ENCODE assay signal across 15 cellular contexts in the genomic region with DNA sequence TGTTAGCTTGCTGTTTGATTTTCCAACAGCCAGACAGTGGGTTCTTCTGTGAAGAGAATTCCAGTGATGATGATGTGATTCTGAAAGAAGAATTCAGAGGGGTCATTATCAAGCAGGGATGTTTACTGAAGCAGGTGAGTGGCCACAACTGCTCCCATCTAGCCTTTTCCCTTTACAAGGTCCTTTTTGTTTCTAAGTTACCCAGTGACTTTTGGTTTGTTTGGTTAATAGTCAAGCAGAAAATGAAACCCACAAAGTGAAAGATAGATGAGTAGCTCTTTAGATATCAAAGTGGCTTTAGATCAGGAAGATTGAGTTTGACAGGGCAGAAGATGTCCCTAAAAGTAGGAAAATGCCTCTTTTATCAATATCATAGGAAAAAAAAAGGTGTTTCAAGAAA. TPM values are rescaled to one million over a fixed set of nuclear protein-coding genes. Genes with fewer than 3 reads are reported as not detected.
DNase-seq lines count a peak whose midpoint lies in the region; ATAC-seq and TF ChIP-seq lines count a peak whose summit lies in the region.
"Had no signal": no experiment of that assay in that cellular context is flagged by ENCODE, and none has a peak within 500 bp of the region (broad histone marks: within the 10 kb centered on the region; RNA-seq: fewer than 3 reads in every experiment).

No MANE protein-coding gene starts in this region.

- H3K36me3 ChIP-seq in SU-DHL-6 (ENCODE audit: low read length): peaks cover 46% of the 10 kb centered on the region
- H3K36me3 ChIP-seq in PC-9 (ENCODE audit: low read depth): no peaks in the 10 kb centered on the region

- H3K4me3 ChIP-seq in SU-DHL-6 (ENCODE audit: insufficient read depth, low read length, poor library complexity, severe bottlenecking): no peak overlapping the region
- no peak overlapping the region for H3K4me3 ChIP-seq in PC-9

- no peak for TF ChIP-seq CTCF in SU-DHL-6 (IDR thresholded peaks at IDR 0.05; ENCODE audit: insufficient read depth, low read length, poor library complexity, severe bottlenecking)
- no peak for TF ChIP-seq CTCF in PC-9 (conservative IDR thresholded peaks at IDR 0.05)

- no peak for DNase-seq in activated CD4-positive, alpha-beta T cell treated with anti-CD3 and anti-CD28 coated beads, Interleukin-2, amount 10 ng/mL, durations not matched to agents 24 days and 14 days
- no peak for DNase-seq in activated CD4-positive, alpha-beta T cell treated with anti-CD3 and anti-CD28 coated beads, Interleukin-2, amount 50 U/mL, for 4 hours
- no peak for DNase-seq in globus pallidus (ENCODE audit: low spot score)
- no peak for DNase-seq in HEK293T (ENCODE audit: extremely low spot score)
- no peak for DNase-seq in PC-9
- DNase-seq: glutamatergic neuron, mesenchymal stem cell, right cardiac atrium had no signal

- H3K79me2 ChIP-seq in SU-DHL-6 (ENCODE audit: insufficient read depth, low read length): no peaks in the 10 kb centered on the region
- H3K79me2 ChIP-seq in PC-9 (ENCODE audit: low read depth): no peaks in the 10 kb centered on the region

- no peak overlapping the region for H3K9ac ChIP-seq in SU-DHL-6 (ENCODE audit: low read length)

- H3K27me3 ChIP-seq in SU-DHL-6 (ENCODE audit: low read length) (no peaks in the 10 kb centered on the region), PC-9 (ENCODE audit: insufficient read depth, low read depth) (peaks cover 31% of the 10 kb centered on the region; the same call in 1 of the 2 replicates)

- peak overlapping the region; percentile 82 for H3K27ac ChIP-seq in SU-DHL-6 (ENCODE audit: low read depth, low read length)
- no peak overlapping the region for H3K27ac ChIP-seq in PC-9

- H3K4me1 Mint-ChIP-seq in activated CD4-positive, alpha-beta T cell treated with anti-CD3 and anti-CD28 coated beads, Interleukin-2, amount 10 ng/mL, durations not matched to agents 24 days and 14 days: peaks cover 36% of the 10 kb centered on the region
- peaks cover 83% of the 10 kb centered on the region for H3K4me1 Mint-ChIP-seq in stimulated activated memory B cell treated with anti-CD40 and anti-IgM and Interleukin-4, amounts not matched to agents 10 μg/mL and 1 μg/mL and 100 μg/mL, for 72 hours

- CTCF ChIA-PET in HEK293T (lab: Yijun Ruan, JAX) (no interaction called here), PC-9 (lab: Charles Lee) (no interaction called here)

- POLR2A ChIA-PET in HEK293T (lab: Yijun Ruan, JAX): no interaction called here
- POLR2A ChIA-PET in PC-9 (lab: Charles Lee; ENCODE audit: unreplicated experiment): no interaction called here

- H3K36me3 Mint-ChIP-seq in activated CD4-positive, alpha-beta T cell treated with anti-CD3 and anti-CD28 coated beads, Interleukin-2, amount 10 ng/mL, durations not matched to agents 24 days and 14 days (ENCODE audit: low read depth): no peaks in the 10 kb centered on the region
- peaks cover 58% of the 10 kb centered on the region for H3K36me3 Mint-ChIP-seq in stimulated activated memory B cell treated with anti-CD40 and anti-IgM and Interleukin-4, amounts not matched to agents 10 μg/mL and 1 μg/mL and 100 μg/mL, for 72 hours

- H4K20me1 ChIP-seq in SU-DHL-6 (ENCODE audit: low read depth, low read length): no peaks in the 10 kb centered on the region
- H4K20me1 ChIP-seq in PC-9 (ENCODE audit: insufficient read depth): no peaks in the 10 kb centered on the region

- peaks cover 26% of the 10 kb centered on the region for H3K27me3 Mint-ChIP-seq in activated CD4-positive, alpha-beta T cell treated with anti-CD3 and anti-CD28 coated beads, Interleukin-2, amount 10 ng/mL, durations not matched to agents 24 days and 14 days
- no peaks in the 10 kb centered on the region for H3K27me3 Mint-ChIP-seq in stimulated activated memory B cell treated with anti-CD40 and anti-IgM and Interleukin-4, amounts not matched to agents 10 μg/mL and 1 μg/mL and 100 μg/mL, for 72 hours

- H3F3A ChIP-seq in SU-DHL-6 (ENCODE audit: insufficient read depth) (peaks cover 22% of the 10 kb centered on the region; the same call in 1 of the 2 replicates), PC-9 (ENCODE audit: insufficient read depth, low read depth) (no peaks in the 10 kb centered on the region)

- no peak overlapping the region for H3K4me2 ChIP-seq in SU-DHL-6 (ENCODE audit: low read depth, low read length, poor library complexity, severe bottlenecking)
- H3K4me2 ChIP-seq in PC-9: no peak overlapping the region

- no peaks in the 10 kb centered on the region for H3K9me2 ChIP-seq in SU-DHL-6 (replicated peaks; ENCODE audit: insufficient read depth, low read length)
- 0 out of 2 replicates have a peak, but pooled peaks cover 6% of the 10 kb centered on the region for H3K9me2 ChIP-seq in PC-9 (ENCODE audit: insufficient read depth)

- no peak overlapping the region for H2AFZ ChIP-seq in SU-DHL-6 (ENCODE audit: low read depth, low read length, severe bottlenecking)
- no peak overlapping the region for H2AFZ ChIP-seq in PC-9

- peak; percentile 30 for ATAC-seq in HG02588 (IDR thresholded peaks at IDR 0.05; ENCODE audit: unreplicated experiment)
- peak; percentile 34 for ATAC-seq in stimulated activated memory B cell treated with anti-CD40 and anti-IgM and Interleukin-4, amounts not matched to agents 10 μg/mL and 1 μg/mL and 100 μg/mL, for 72 hours
- ATAC-seq: right cardiac atrium had no signal

- peak overlapping the region; percentile 76 for H3K4me3 Mint-ChIP-seq in activated CD4-positive, alpha-beta T cell treated with anti-CD3 and anti-CD28 coated beads, Interleukin-2, amount 10 ng/mL, durations not matched to agents 24 days and 14 days
- peak overlapping the region; percentile 62 for H3K4me3 Mint-ChIP-seq in stimulated activated memory B cell treated with anti-CD40 and anti-IgM and Interleukin-4, amounts not matched to agents 10 μg/mL and 1 μg/mL and 100 μg/mL, for 72 hours

- no peaks in the 10 kb centered on the region for H3K9me3 Mint-ChIP-seq in activated CD4-positive, alpha-beta T cell treated with anti-CD3 and anti-CD28 coated beads, Interleukin-2, amount 10 ng/mL, durations not matched to agents 24 days and 14 days
- H3K9me3 Mint-ChIP-seq in stimulated activated memory B cell treated with anti-CD40 and anti-IgM and Interleukin-4, amounts not matched to agents 10 μg/mL and 1 μg/mL and 100 μg/mL, for 72 hours: no peaks in the 10 kb centered on the region

- H3K9me3 ChIP-seq in SU-DHL-6 (ENCODE audit: insufficient read depth, low read length) (no peaks in the 10 kb centered on the region), PC-9 (ENCODE audit: insufficient read depth, low read depth) (no peaks in the 10 kb centered on the region)

- peak overlapping the region; percentile 90 for H3K27ac Mint-ChIP-seq in activated CD4-positive, alpha-beta T cell treated with anti-CD3 and anti-CD28 coated beads, Interleukin-2, amount 10 ng/mL, durations not matched to agents 24 days and 14 days
- H3K27ac Mint-ChIP-seq in stimulated activated memory B cell treated with anti-CD40 and anti-IgM and Interleukin-4, amounts not matched to agents 10 μg/mL and 1 μg/mL and 100 μg/mL, for 72 hours: peak overlapping the region; percentile 58

- BruUV-seq in PC-9 (replicated peaks; lab: Mats Ljungman, UMichigan): no TSS peak

- H3K4me1 ChIP-seq in PC-9 (replicated peaks; ENCODE audit: insufficient read depth): no peaks in the 10 kb centered on the region

- intact Hi-C loops in activated CD4-positive, alpha-beta T cell treated with anti-CD3 and anti-CD28 coated beads, Interleukin-2, amount 10 ng/mL, durations not matched to agents 24 days and 14 days (cut with micrococcal nuclease): loop anchor here (5.0 kb wide), 4 partner anchors 129 to 349 kb away; a partner anchor contains a TSS
- intact Hi-C loops in PC-9 (cut with micrococcal nuclease; ENCODE audit: unreplicated experiment): no loop called here

TF ChIP-seq in HEK293T, 16 proteins besides CTCF, POLR2A, EP300 and RAD21:
- TF ChIP-seq FOXA1 (IDR thresholded peaks at IDR 0.05) (no peak), FOXK2 (IDR thresholded peaks at IDR 0.05) (no peak), NFRKB (IDR thresholded peaks at IDR 0.05) (no peak), CTBP1 (IDR thresholded peaks at IDR 0.05; ENCODE audit: borderline replicate concordance) (no peak), BHLHE40 (IDR thresholded peaks at IDR 0.05; ENCODE audit: borderline replicate concordance) (no peak), SUZ12 (IDR thresholded peaks at IDR 0.05) (no peak), FOXM1 (IDR thresholded peaks at IDR 0.05; ENCODE audit: borderline replicate concordance) (no peak), SP1 (IDR thresholded peaks at IDR 0.05) (no peak), LEF1 (IDR thresholded peaks at IDR 0.05; ENCODE audit: borderline replicate concordance) (no peak), TARDBP (IDR thresholded peaks at IDR 0.05) (no peak), ELF4 (IDR thresholded peaks at IDR 0.05) (no peak), L3MBTL2 (conservative IDR thresholded peaks at IDR 0.05) (no peak), ARNT (IDR thresholded peaks at IDR 0.05) (no peak), HDGF (IDR thresholded peaks at IDR 0.05; ENCODE audit: borderline replicate concordance) (no peak)
- TF ChIP-seq, protein P1, sequence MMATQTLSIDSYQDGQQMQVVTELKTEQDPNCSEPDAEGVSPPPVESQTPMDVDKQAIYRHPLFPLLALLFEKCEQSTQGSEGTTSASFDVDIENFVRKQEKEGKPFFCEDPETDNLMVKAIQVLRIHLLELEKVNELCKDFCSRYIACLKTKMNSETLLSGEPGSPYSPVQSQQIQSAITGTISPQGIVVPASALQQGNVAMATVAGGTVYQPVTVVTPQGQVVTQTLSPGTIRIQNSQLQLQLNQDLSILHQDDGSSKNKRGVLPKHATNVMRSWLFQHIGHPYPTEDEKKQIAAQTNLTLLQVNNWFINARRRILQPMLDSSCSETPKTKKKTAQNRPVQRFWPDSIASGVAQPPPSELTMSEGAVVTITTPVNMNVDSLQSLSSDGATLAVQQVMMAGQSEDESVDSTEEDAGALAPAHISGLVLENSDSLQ (IDR thresholded peaks at IDR 0.05): no peak

RNA-seq across cellular contexts. Expression of a gene that starts 23.3 kb away (rescaled TPM):
- 0.26 and 0.62 TPM in 2 replicates for total RNA-seq in activated CD4-positive, alpha-beta T cell treated with anti-CD3 and anti-CD28 coated beads, Interleukin-2, amount 10 ng/mL, durations not matched to agents 24 days and 14 days
- not detected in 2 replicates for total RNA-seq in PC-9 (2021)
- total RNA-seq: A172, H1, HT1080, RPMI7951 had no signal
